ENCODE assay signal across 13 cellular contexts in genomic region chr1:41377397-41377796, GRCh38. TPM values are rescaled to one million over a fixed set of nuclear protein-coding genes. Genes with fewer than 3 reads are reported as not detected.
"Had no signal": no experiment of that assay in that cellular context is flagged by ENCODE, and none has a peak within 500 bp of the region (broad histone marks: within the 10 kb centered on the region; RNA-seq: fewer than 3 reads in every experiment).

No MANE protein-coding gene starts in this region.

- H3K4me3 ChIP-seq: gastroesophageal sphincter, heart right ventricle, right atrium auricular region, tibial nerve, uterus had no signal

- ATAC-seq: activated CD8-positive, alpha-beta memory T cell treated with anti-CD3 and anti-CD28 coated beads, Interleukin-2, amount 10 ng/mL, durations not matched to agents 7 days and 5 days; gastroesophageal sphincter; heart right ventricle; left ventricle myocardium superior had no signal

- H3K27me3 ChIP-seq: gastroesophageal sphincter, right atrium auricular region, uterus had no signal

- H3K36me3 ChIP-seq: right atrium auricular region, uterus had no signal

- DNase-seq: activated B cell treated with CpG ODN at 0.5 μM for 24 hours; activated CD4-positive, alpha-beta memory T cell treated with anti-CD3 and anti-CD28 coated beads, Interleukin-2, amount 10 ng/mL, durations not matched to agents 7 days and 5 days; activated CD4-positive, alpha-beta T cell treated with anti-CD3 and anti-CD28 coated beads for 4 hours; activated CD8-positive, alpha-beta memory T cell treated with anti-CD3 and anti-CD28 coated beads, Interleukin-2, amount 10 ng/mL, durations not matched to agents 7 days and 5 days; effector CD4-positive, alpha-beta T cell; heart right ventricle; left ventricle myocardium superior; stimulated activated CD4-positive, alpha-beta T cell treated with anti-CD3 and anti-CD28 coated beads, Interleukin-12 subunit alpha, Interleukin-12 subunit beta, amount 100 ng/mL, for 4 hours; stimulated activated CD4-positive, alpha-beta T cell treated with anti-CD3 and anti-CD28 coated beads, Interleukin-2, amount 100 ng/mL, for 24 hours; uterus had no signal

- H3K27ac ChIP-seq: gastroesophageal sphincter, heart right ventricle, right atrium auricular region, tibial nerve, uterus had no signal

- H3K9me3 ChIP-seq: gastroesophageal sphincter, heart right ventricle, right atrium auricular region, tibial nerve, uterus had no signal

RNA-seq across cellular contexts. Expression of gene FOXO6, which starts 16.2 kb away (rescaled TPM):
- total RNA-seq: activated CD8-positive, alpha-beta memory T cell treated with anti-CD3 and anti-CD28 coated beads, Interleukin-2, amount 10 ng/mL, durations not matched to agents 7 days and 5 days had no signal
